In the genomic region with DNA sequence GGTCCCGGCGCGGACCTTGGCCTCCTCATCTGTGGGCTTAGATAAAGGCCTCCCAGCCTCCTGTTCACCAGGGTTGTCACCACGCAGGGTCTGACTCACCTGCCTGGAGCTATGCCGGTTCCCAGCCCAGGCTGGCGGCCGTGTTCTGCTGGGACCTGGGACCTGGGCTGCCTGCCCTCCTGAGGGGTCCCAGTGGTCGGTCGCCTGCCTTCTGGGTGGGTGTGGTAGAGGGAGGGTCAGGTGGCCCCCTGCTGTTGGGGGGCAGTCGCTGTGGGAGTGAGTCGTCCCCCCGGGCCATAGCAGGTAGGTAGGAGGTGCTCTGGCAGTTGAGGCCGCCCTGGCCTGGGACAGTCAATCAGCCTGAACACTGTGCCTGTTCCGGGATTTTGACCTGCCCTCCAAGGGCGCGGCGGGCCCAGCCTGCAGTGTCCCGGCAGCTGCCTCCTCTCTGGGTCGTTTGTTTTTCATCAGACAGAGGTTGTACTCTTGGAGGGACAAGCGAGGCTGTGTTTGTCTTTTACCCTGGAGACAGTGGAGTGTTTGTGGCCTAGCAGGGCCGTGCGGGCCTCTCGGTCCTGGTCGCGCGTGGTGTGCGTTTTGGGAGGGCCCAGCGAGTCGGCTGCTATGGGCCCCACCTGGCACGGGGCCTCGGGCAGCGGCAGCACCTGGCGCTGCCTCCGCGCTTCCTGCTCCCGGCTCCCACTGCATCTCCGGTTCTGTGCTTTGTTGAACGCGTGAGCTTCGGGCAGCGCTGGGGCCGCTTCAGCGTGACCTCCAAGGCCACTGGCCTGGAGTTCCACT, we compare ENCODE assay signal across 2 cellular contexts.
TF ChIP-seq lines count a peak whose summit lies in the region.

No MANE protein-coding gene starts in this region.

TF ChIP-seq in HCT116, 20 proteins besides CTCF, POLR2A, EP300 and RAD21:
- TF ChIP-seq, protein P1, sequence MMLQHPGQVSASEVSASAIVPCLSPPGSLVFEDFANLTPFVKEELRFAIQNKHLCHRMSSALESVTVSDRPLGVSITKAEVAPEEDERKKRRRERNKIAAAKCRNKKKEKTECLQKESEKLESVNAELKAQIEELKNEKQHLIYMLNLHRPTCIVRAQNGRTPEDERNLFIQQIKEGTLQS (IDR thresholded peaks at IDR 0.05), result no peak
- TF ChIP-seq ZFX (IDR thresholded peaks at IDR 0.05), result no peak
- TF ChIP-seq, protein P2, sequence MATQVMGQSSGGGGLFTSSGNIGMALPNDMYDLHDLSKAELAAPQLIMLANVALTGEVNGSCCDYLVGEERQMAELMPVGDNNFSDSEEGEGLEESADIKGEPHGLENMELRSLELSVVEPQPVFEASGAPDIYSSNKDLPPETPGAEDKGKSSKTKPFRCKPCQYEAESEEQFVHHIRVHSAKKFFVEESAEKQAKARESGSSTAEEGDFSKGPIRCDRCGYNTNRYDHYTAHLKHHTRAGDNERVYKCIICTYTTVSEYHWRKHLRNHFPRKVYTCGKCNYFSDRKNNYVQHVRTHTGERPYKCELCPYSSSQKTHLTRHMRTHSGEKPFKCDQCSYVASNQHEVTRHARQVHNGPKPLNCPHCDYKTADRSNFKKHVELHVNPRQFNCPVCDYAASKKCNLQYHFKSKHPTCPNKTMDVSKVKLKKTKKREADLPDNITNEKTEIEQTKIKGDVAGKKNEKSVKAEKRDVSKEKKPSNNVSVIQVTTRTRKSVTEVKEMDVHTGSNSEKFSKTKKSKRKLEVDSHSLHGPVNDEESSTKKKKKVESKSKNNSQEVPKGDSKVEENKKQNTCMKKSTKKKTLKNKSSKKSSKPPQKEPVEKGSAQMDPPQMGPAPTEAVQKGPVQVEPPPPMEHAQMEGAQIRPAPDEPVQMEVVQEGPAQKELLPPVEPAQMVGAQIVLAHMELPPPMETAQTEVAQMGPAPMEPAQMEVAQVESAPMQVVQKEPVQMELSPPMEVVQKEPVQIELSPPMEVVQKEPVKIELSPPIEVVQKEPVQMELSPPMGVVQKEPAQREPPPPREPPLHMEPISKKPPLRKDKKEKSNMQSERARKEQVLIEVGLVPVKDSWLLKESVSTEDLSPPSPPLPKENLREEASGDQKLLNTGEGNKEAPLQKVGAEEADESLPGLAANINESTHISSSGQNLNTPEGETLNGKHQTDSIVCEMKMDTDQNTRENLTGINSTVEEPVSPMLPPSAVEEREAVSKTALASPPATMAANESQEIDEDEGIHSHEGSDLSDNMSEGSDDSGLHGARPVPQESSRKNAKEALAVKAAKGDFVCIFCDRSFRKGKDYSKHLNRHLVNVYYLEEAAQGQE (IDR thresholded peaks at IDR 0.05; ENCODE audit: low read depth), result no peak
- no peak for TF ChIP-seq SP1 (IDR thresholded peaks at IDR 0.05; ENCODE audit: low read depth)
- TF ChIP-seq ELF1 (IDR thresholded peaks at IDR 0.05; ENCODE audit: borderline replicate concordance, low read depth), result no peak
- TF ChIP-seq TCF7L2 (IDR thresholded peaks at IDR 0.05; ENCODE audit: borderline replicate concordance, extremely low read depth, insufficient read depth, insufficient read length), result no peak
- TF ChIP-seq, protein P3, sequence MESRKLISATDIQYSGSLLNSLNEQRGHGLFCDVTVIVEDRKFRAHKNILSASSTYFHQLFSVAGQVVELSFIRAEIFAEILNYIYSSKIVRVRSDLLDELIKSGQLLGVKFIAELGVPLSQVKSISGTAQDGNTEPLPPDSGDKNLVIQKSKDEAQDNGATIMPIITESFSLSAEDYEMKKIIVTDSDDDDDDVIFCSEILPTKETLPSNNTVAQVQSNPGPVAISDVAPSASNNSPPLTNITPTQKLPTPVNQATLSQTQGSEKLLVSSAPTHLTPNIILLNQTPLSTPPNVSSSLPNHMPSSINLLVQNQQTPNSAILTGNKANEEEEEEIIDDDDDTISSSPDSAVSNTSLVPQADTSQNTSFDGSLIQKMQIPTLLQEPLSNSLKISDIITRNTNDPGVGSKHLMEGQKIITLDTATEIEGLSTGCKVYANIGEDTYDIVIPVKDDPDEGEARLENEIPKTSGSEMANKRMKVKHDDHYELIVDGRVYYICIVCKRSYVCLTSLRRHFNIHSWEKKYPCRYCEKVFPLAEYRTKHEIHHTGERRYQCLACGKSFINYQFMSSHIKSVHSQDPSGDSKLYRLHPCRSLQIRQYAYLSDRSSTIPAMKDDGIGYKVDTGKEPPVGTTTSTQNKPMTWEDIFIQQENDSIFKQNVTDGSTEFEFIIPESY (IDR thresholded peaks at IDR 0.05; ENCODE audit: extremely low read depth, insufficient replicate concordance, low read length), result no peak
- no peak for TF ChIP-seq POLR2AphosphoS5 (IDR thresholded peaks at IDR 0.05; ENCODE audit: low read depth, low read length)
- TF ChIP-seq EGR1 (IDR thresholded peaks at IDR 0.05; ENCODE audit: low read depth), result no peak
- TF ChIP-seq, protein P4, sequence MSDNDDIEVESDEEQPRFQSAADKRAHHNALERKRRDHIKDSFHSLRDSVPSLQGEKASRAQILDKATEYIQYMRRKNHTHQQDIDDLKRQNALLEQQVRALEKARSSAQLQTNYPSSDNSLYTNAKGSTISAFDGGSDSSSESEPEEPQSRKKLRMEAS (IDR thresholded peaks at IDR 0.05), result no peak
TF ChIP-seq in HCT116: peak in this region for 0.

TF ChIP-seq in HepG2, 621 proteins besides CTCF, POLR2A, EP300 and RAD21 (continues in another document):
- TF ChIP-seq MYC (CRISPR knock-in tag; IDR thresholded peaks at IDR 0.05; ENCODE audit: borderline replicate concordance), result peak; percentile 7; the same call in 1 of the 2 replicates
- TF ChIP-seq, protein P5, sequence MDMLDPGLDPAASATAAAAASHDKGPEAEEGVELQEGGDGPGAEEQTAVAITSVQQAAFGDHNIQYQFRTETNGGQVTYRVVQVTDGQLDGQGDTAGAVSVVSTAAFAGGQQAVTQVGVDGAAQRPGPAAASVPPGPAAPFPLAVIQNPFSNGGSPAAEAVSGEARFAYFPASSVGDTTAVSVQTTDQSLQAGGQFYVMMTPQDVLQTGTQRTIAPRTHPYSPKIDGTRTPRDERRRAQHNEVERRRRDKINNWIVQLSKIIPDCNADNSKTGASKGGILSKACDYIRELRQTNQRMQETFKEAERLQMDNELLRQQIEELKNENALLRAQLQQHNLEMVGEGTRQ (IDR thresholded peaks at IDR 0.05; ENCODE audit: low read depth, low read length), result no peak
- TF ChIP-seq, protein P5 (CRISPR knock-in tag; IDR thresholded peaks at IDR 0.05; ENCODE audit: borderline replicate concordance), result peak; percentile 58; the same call in 1 of the 2 replicates
- 0 out of 2 replicates have a peak, but pooled peaks have one; percentile 54 for TF ChIP-seq ZNF101 (CRISPR knock-in tag; IDR thresholded peaks at IDR 0.05; ENCODE audit: borderline replicate concordance, low read depth)
- TF ChIP-seq, protein P6, sequence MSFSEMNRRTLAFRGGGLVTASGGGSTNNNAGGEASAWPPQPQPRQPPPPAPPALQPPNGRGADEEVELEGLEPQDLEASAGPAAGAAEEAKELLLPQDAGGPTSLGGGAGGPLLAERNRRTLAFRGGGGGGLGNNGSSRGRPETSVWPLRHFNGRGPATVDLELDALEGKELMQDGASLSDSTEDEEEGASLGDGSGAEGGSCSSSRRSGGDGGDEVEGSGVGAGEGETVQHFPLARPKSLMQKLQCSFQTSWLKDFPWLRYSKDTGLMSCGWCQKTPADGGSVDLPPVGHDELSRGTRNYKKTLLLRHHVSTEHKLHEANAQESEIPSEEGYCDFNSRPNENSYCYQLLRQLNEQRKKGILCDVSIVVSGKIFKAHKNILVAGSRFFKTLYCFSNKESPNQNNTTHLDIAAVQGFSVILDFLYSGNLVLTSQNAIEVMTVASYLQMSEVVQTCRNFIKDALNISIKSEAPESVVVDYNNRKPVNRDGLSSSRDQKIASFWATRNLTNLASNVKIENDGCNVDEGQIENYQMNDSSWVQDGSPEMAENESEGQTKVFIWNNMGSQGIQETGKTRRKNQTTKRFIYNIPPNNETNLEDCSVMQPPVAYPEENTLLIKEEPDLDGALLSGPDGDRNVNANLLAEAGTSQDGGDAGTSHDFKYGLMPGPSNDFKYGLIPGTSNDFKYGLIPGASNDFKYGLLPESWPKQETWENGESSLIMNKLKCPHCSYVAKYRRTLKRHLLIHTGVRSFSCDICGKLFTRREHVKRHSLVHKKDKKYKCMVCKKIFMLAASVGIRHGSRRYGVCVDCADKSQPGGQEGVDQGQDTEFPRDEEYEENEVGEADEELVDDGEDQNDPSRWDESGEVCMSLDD (CRISPR knock-in tag; IDR thresholded peaks at IDR 0.05; ENCODE audit: borderline replicate concordance), result 0 out of 2 replicates have a peak, but pooled peaks have one; percentile 25
- TF ChIP-seq, protein P7, sequence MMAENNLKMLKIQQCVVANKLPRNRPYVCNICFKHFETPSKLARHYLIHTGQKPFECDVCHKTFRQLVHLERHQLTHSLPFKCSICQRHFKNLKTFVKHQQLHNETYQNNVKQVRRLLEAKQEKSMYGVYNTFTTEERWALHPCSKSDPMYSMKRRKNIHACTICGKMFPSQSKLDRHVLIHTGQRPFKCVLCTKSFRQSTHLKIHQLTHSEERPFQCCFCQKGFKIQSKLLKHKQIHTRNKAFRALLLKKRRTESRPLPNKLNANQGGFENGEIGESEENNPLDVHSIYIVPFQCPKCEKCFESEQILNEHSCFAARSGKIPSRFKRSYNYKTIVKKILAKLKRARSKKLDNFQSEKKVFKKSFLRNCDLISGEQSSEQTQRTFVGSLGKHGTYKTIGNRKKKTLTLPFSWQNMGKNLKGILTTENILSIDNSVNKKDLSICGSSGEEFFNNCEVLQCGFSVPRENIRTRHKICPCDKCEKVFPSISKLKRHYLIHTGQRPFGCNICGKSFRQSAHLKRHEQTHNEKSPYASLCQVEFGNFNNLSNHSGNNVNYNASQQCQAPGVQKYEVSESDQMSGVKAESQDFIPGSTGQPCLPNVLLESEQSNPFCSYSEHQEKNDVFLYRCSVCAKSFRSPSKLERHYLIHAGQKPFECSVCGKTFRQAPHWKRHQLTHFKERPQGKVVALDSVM (CRISPR knock-in tag; IDR thresholded peaks at IDR 0.05), result peak; percentile 100
- TF ChIP-seq, protein P8, sequence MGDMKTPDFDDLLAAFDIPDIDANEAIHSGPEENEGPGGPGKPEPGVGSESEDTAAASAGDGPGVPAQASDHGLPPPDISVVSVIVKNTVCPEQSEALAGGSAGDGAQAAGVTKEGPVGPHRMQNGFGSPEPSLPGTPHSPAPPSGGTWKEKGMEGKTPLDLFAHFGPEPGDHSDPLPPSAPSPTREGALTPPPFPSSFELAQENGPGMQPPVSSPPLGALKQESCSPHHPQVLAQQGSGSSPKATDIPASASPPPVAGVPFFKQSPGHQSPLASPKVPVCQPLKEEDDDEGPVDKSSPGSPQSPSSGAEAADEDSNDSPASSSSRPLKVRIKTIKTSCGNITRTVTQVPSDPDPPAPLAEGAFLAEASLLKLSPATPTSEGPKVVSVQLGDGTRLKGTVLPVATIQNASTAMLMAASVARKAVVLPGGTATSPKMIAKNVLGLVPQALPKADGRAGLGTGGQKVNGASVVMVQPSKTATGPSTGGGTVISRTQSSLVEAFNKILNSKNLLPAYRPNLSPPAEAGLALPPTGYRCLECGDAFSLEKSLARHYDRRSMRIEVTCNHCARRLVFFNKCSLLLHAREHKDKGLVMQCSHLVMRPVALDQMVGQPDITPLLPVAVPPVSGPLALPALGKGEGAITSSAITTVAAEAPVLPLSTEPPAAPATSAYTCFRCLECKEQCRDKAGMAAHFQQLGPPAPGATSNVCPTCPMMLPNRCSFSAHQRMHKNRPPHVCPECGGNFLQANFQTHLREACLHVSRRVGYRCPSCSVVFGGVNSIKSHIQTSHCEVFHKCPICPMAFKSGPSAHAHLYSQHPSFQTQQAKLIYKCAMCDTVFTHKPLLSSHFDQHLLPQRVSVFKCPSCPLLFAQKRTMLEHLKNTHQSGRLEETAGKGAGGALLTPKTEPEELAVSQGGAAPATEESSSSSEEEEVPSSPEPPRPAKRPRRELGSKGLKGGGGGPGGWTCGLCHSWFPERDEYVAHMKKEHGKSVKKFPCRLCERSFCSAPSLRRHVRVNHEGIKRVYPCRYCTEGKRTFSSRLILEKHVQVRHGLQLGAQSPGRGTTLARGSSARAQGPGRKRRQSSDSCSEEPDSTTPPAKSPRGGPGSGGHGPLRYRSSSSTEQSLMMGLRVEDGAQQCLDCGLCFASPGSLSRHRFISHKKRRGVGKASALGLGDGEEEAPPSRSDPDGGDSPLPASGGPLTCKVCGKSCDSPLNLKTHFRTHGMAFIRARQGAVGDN (CRISPR knock-in tag; IDR thresholded peaks at IDR 0.05), result peak; percentile 87
